In the genomic region with DNA sequence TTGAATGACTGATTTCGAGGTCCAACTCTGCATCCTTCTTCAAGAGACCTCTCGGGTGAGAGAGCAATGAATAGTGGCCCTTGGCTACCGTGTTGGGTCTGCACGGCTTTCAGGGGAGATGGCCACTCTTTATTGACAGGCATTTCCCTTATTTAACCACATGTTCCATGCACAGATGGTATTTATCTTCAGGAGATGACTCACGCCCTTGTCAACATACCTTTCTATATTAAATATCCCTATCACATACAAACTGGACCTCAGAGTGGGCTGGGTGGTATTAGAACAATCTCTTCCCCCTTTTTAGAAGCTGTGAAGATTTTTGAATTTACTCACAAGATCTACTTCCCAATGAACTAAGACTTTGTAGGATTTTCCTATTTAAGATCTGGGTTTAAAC, we compare ENCODE assay signal across 1 cellular context.
A peak's percentile ranks its signal among the peaks of the same experiment; 100 is the strongest.
TF ChIP-seq lines count a peak whose summit lies in the region.

No MANE protein-coding gene starts in this region.

TF ChIP-seq in K562, 482 proteins besides CTCF, POLR2A, EP300 and RAD21 (continued from another document):
- TF ChIP-seq, protein P1, sequence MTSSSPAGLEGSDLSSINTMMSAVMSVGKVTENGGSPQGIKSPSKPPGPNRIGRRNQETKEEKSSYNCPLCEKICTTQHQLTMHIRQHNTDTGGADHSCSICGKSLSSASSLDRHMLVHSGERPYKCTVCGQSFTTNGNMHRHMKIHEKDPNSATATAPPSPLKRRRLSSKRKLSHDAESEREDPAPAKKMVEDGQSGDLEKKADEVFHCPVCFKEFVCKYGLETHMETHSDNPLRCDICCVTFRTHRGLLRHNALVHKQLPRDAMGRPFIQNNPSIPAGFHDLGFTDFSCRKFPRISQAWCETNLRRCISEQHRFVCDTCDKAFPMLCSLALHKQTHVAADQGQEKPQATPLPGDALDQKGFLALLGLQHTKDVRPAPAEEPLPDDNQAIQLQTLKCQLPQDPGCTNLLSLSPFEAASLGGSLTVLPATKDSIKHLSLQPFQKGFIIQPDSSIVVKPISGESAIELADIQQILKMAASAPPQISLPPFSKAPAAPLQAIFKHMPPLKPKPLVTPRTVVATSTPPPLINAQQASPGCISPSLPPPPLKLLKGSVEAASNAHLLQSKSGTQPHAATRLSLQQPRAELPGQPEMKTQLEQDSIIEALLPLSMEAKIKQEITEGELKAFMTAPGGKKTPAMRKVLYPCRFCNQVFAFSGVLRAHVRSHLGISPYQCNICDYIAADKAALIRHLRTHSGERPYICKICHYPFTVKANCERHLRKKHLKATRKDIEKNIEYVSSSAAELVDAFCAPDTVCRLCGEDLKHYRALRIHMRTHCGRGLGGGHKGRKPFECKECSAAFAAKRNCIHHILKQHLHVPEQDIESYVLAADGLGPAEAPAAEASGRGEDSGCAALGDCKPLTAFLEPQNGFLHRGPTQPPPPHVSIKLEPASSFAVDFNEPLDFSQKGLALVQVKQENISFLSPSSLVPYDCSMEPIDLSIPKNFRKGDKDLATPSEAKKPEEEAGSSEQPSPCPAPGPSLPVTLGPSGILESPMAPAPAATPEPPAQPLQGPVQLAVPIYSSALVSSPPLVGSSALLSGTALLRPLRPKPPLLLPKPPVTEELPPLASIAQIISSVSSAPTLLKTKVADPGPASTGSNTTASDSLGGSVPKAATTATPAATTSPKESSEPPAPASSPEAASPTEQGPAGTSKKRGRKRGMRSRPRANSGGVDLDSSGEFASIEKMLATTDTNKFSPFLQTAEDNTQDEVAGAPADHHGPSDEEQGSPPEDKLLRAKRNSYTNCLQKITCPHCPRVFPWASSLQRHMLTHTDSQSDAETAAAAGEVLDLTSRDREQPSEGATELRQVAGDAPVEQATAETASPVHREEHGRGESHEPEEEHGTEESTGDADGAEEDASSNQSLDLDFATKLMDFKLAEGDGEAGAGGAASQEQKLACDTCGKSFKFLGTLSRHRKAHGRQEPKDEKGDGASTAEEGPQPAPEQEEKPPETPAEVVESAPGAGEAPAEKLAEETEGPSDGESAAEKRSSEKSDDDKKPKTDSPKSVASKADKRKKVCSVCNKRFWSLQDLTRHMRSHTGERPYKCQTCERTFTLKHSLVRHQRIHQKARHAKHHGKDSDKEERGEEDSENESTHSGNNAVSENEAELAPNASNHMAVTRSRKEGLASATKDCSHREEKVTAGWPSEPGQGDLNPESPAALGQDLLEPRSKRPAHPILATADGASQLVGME (CRISPR knock-in tag; IDR thresholded peaks at IDR 0.05) = no peak
- TF ChIP-seq ATF3 (IDR thresholded peaks at IDR 0.05) (0 out of 2 replicates have a peak, but pooled peaks have one; percentile 24), ATF3 (CRISPR knock-in tag; conservative IDR thresholded peaks at IDR 0.05) (no peak), ZNF318 (IDR thresholded peaks at IDR 0.05; ENCODE audit: borderline replicate concordance in 1 of 2, low read depth in 1 of 2) (no peak), ZNF785 (CRISPR knock-in tag; IDR thresholded peaks at IDR 0.05) (no peak), ZNF449 (CRISPR knock-in tag; IDR thresholded peaks at IDR 0.05) (no peak)
